ENCODE assay signal across 8 cellular contexts in the genomic region with DNA sequence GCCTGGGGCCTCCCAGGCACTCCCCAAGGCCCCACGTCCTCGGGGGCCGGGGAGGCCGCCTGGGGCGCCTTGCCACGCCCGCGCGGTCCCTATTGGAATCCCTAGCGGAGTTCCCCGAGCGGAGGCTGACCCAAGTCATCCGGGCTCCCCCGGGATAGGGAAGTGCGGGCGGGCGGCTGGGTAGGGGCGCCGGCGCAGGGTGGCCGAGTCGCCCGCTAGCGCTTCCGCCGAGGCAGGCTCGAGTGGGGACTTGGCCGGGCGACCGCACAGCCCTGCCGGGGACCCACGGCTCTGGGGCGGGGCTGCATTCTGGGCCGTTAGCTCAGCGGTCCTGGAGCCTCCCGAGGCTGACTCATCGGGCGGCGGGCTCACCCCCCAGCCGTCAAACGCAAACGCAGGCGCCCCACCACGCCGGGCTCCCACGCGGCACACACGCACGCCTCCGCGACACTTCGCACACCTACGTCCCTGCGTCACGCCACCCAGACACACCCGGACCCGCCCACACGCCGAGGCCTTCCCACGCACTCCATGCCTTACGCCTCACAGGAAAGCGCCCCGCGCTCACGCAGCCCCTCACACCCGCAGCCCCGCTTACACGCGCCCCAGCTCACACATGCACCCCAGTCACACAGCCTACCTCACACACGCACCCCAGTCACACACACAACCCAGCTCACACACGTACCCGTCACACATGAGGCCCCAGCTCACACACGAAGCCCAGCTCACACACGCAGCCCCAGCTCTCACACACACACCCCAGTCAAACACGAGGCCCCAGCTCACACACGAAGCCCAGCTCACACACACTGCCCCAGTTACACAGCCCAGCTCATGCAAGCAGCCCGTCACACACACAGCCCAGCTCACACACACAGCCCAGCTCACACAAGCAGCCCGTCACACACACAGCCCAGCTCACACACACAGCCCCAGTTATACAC. TPM values are rescaled to one million over a fixed set of nuclear protein-coding genes. Genes with fewer than 3 reads are reported as not detected.
A peak's percentile ranks its signal among the peaks of the same experiment; 100 is the strongest.
DNase-seq lines count a peak whose midpoint lies in the region; ATAC-seq and TF ChIP-seq lines count a peak whose summit lies in the region.

No MANE protein-coding gene starts in this region.

- H3K36me3 ChIP-seq in NT2/D1 (ENCODE audit: insufficient read depth, insufficient read length, low read length) (no peaks in the 10 kb centered on the region), esophagus squamous epithelium (peaks cover 0 to under 1% (median 0%) of the 10 kb centered on the region in 3 donors)

- H3K9me3 ChIP-seq in NT2/D1 (ENCODE audit: insufficient read depth, low read length) (no peaks in the 10 kb centered on the region), esophagus squamous epithelium (no peaks in the 10 kb centered on the region)

- H3K36me3 Mint-ChIP-seq in activated T-cell treated with anti-CD3 and anti-CD28 coated beads, Interleukin-2, amount 50 U/mL, for 4 hours (ENCODE audit: insufficient read depth): peaks cover 1% of the 10 kb centered on the region

- H3K9me3 Mint-ChIP-seq in activated T-cell treated with anti-CD3 and anti-CD28 coated beads, Interleukin-2, amount 50 U/mL, for 4 hours: no peaks in the 10 kb centered on the region

- H3K4me1 Mint-ChIP-seq in activated T-cell treated with anti-CD3 and anti-CD28 coated beads, Interleukin-2, amount 50 U/mL, for 4 hours (ENCODE audit: low read depth): peaks cover 22% of the 10 kb centered on the region

- peak; percentile 64 to 65 for ATAC-seq in activated T-cell treated with anti-CD3 and anti-CD28 coated beads, Interleukin-2, amount 50 U/mL, for 4 hours

- DNase-seq in Daoy (ENCODE audit: low read depth): peak; percentile 83
- no peak for DNase-seq in NT2/D1 (ENCODE audit: low read depth, low spot score)
- DNase-seq in activated T-cell treated with anti-CD3 and anti-CD28 coated beads, Interleukin-2, amount 50 U/mL, for 4 hours: peak; percentile 92
- DNase-seq in esophagus squamous epithelium (lab: John Stamatoyannopoulos, UW): no peak
- peak; percentile 80 for DNase-seq in myocyte (ENCODE audit: low read depth)
- peak; percentile 87 to 92 for DNase-seq in stimulated activated CD8-positive, alpha-beta memory T cell treated with anti-CD3 and anti-CD28 coated beads, Interleukin-7, amount 100 ng/mL, for 4 hours (ENCODE audit: low read depth in 2 of 2)
- no peak for DNase-seq in mucosa of gallbladder (ENCODE audit: low spot score)
- DNase-seq in NCI-H2029 (lab: John Stamatoyannopoulos, UW): no peak

- H3K4me3 ChIP-seq in NT2/D1 (ENCODE audit: insufficient read length, low read depth): peak overlapping the region; percentile 33
- H3K4me3 ChIP-seq in esophagus squamous epithelium: peak overlapping the region; percentile 38 to 87 (median 65)

- peak overlapping the region; percentile 70 for H3K4me3 Mint-ChIP-seq in activated T-cell treated with anti-CD3 and anti-CD28 coated beads, Interleukin-2, amount 50 U/mL, for 4 hours

- H3K27me3 Mint-ChIP-seq in activated T-cell treated with anti-CD3 and anti-CD28 coated beads, Interleukin-2, amount 50 U/mL, for 4 hours (ENCODE audit: low read depth): peaks cover 13% of the 10 kb centered on the region

- H3K9ac ChIP-seq in NT2/D1 (ENCODE audit: insufficient read length, low read depth): peak overlapping the region; percentile 64

- TF ChIP-seq CTCF in esophagus squamous epithelium (IDR thresholded peaks at IDR 0.05): peak in 1 of 6 experiments; percentile 7

- H3K4me1 ChIP-seq in NT2/D1 (ENCODE audit: insufficient read depth, insufficient read length) (peaks cover 31% of the 10 kb centered on the region), esophagus squamous epithelium (peaks cover 32 to 94% (median 60%) of the 10 kb centered on the region in 3 donors)

- intact Hi-C loops in esophagus squamous epithelium (cut with DNase I): no loop called here

- 0 to 65% methylated on average over 4 to 20 of the region's 78 CpGs for WGBS in esophagus squamous epithelium, 2 donors

- peak overlapping the region; percentile 81 to 97 (median 92) for H3K27ac ChIP-seq in esophagus squamous epithelium

- peak in 2 of 4 donors; percentile 32 to 37 for TF ChIP-seq POLR2A in esophagus squamous epithelium (IDR thresholded peaks at IDR 0.05)

- H3K27me3 ChIP-seq in NT2/D1 (ENCODE audit: insufficient read depth, insufficient read length): peaks cover 59% of the 10 kb centered on the region
- peaks cover 0 to 42% (median 0%) of the 10 kb centered on the region in 4 donors for H3K27me3 ChIP-seq in esophagus squamous epithelium

RNA-seq across cellular contexts. Expression of a gene that starts 1.1 kb away (rescaled TPM):
- 36.8 and 44.7 TPM in 2 replicates for total RNA-seq in Daoy (2014; rRNA removed; shearing (Covaris generic))
- total RNA-seq in activated T-cell treated with anti-CD3 and anti-CD28 coated beads, Interleukin-2, amount 50 U/mL, for 4 hours: 1 to 10 TPM in 2 of 3 donors, under 1 TPM in 1; 0.90 to 1.9 (median 1.3) TPM
- total RNA-seq in esophagus squamous epithelium (10 to 100 TPM in 3 of 4 donors, 1 to 10 TPM in 1; 6.7 to 29.8 (median 21.2) TPM), myocyte (135 and 173 TPM in 2 replicates), mucosa of gallbladder (89.6 TPM)
- polyA plus RNA-seq in myocyte (2012): 288 TPM

RNA-seq across cellular contexts. Expression of a gene that starts 36.3 kb away (rescaled TPM):
- 131 and 135 TPM in 2 replicates for total RNA-seq in Daoy (2014; rRNA removed; shearing (Covaris generic))
- 100 to 1,000 TPM; 180 to 190 (median 183) TPM for total RNA-seq in activated T-cell treated with anti-CD3 and anti-CD28 coated beads, Interleukin-2, amount 50 U/mL, for 4 hours
- total RNA-seq in esophagus squamous epithelium (10 to 100 TPM; 67.8 to 81.6 (median 78.1) TPM), myocyte (110 and 132 TPM in 2 replicates), mucosa of gallbladder (134 TPM)
- 131 TPM for polyA plus RNA-seq in myocyte (2012)

RNA-seq across cellular contexts. Expression of a gene that starts 42.8 kb away (rescaled TPM):
- total RNA-seq in Daoy (2014; rRNA removed; shearing (Covaris generic)): 28.4 and 28.6 TPM in 2 replicates
- 10 to 100 TPM; 22.5 to 29.7 (median 23.2) TPM for total RNA-seq in activated T-cell treated with anti-CD3 and anti-CD28 coated beads, Interleukin-2, amount 50 U/mL, for 4 hours
- total RNA-seq in esophagus squamous epithelium (10 to 100 TPM; 13.2 to 25.2 (median 18.6) TPM), myocyte (26.0 and 41.3 TPM in 2 replicates), mucosa of gallbladder (20.4 TPM)
- 27.8 TPM for polyA plus RNA-seq in myocyte (2012)

Comparison
In these comparisons a context has a peak if more than half of its experiments do, and no peak if none do; other contexts are left out.
1. DNase-seq: peak in Daoy (single experiment), activated T-cell treated with anti-CD3 and anti-CD28 coated beads, Interleukin-2, amount 50 U/mL, for 4 hours (single experiment), myocyte (single experiment) and stimulated activated CD8-positive, alpha-beta memory T cell treated with anti-CD3 and anti-CD28 coated beads, Interleukin-7, amount 100 ng/mL, for 4 hours (2 of 2); none in NT2/D1 (single experiment), esophagus squamous epithelium (single experiment), mucosa of gallbladder (single experiment) and NCI-H2029 (single experiment).